In the genomic region with DNA sequence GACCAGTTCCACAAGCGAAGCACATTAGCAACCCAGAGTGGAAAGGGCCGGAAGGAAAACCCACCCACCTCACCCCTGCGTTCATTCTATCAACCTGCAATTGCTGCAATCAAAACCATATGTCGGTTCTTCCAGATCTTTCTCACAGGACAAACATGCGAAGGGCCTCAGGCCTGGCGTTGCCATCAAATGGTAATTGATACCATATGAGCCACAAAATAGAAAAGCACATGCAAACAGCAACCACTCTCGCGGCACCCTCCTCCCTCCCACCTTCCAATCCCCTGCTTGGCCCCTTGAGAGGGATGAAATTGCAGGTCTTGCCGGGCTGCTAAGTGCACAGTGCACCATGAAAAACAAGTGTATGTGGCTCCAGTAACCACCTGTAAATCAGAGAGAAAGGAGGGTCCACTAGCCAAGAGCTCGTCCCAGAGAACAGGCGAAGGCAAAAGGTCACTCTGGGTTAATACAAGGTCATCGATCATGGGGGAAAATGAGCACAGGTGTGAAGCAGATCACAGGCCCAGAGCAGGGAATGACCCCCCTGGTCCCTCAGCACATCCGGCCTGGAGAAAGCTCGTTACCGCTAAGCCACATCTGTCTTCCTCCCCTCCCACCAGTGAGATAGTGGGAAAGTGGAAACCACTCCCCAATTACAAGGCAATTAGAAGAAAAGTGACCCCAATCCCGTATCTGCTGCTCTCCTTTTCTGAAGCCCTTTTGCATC, we compare ENCODE assay signal across 15 cellular contexts.
A peak's percentile ranks its signal among the peaks of the same experiment; 100 is the strongest.
DNase-seq lines count a peak whose midpoint lies in the region; ATAC-seq and TF ChIP-seq lines count a peak whose summit lies in the region.
"Had no signal": no experiment of that assay in that cellular context is flagged by ENCODE, and none has a peak within 500 bp of the region (broad histone marks: within the 10 kb centered on the region; RNA-seq: fewer than 3 reads in every experiment).

No MANE protein-coding gene starts in this region.

- H3K9me3 Mint-ChIP-seq in brain (no peaks in the 10 kb centered on the region), nephron progenitor cell (no peaks in the 10 kb centered on the region)
- H3K9me3 Mint-ChIP-seq: activated T-cell treated with anti-CD3 and anti-CD28 coated beads, Interleukin-2, amount 50 U/mL, for 24 hours; CD4-positive, alpha-beta T cell; T-helper 2 cell treated with Interferon-gamma antibody and Interleukin-4, amounts not matched to agents 5 μg/mL and 100 μg/mL, for 36 hours had no signal

- H3K27me3 Mint-ChIP-seq in brain, result no peaks in the 10 kb centered on the region
- H3K27me3 Mint-ChIP-seq in nephron progenitor cell (ENCODE audit: low read depth, poor library complexity), result no peaks in the 10 kb centered on the region
- H3K27me3 Mint-ChIP-seq: activated T-cell treated with anti-CD3 and anti-CD28 coated beads, Interleukin-2, amount 50 U/mL, for 24 hours; CD4-positive, alpha-beta T cell had no signal

- H3K4me3 ChIP-seq in AG10803 (ENCODE audit: low read length), result peak overlapping the region; percentile 51
- H3K4me3 ChIP-seq: HAP-1 had no signal

- peak; percentile 94 for DNase-seq in AG10803 (ENCODE audit: low read depth)
- peak in 2 of 3 experiments; percentile 93 to 99 for DNase-seq in NCI-H1417 (lab: John Stamatoyannopoulos, UW)
- DNase-seq in nephron progenitor cell, result peak; percentile 47
- no peak for DNase-seq in stimulated activated naive CD8-positive, alpha-beta T cell treated with anti-CD3 and anti-CD28 coated beads, Interleukin-15, Interleukin-2, amounts not matched to agents 100 U/mL and 50 U/mL, for 24 hours
- DNase-seq: activated T-cell treated with anti-CD3 and anti-CD28 coated beads, Interleukin-2, amount 50 U/mL, for 24 hours; CD4-positive, alpha-beta T cell; cortex of kidney; immature natural killer cell; NCI-H446 had no signal

- H3K4me3 Mint-ChIP-seq in brain (peak overlapping the region; percentile 48 to 80 (median 66)), nephron progenitor cell (peak overlapping the region; percentile 58)
- H3K4me3 Mint-ChIP-seq: activated T-cell treated with anti-CD3 and anti-CD28 coated beads, Interleukin-2, amount 50 U/mL, for 24 hours; CD4-positive, alpha-beta T cell; immature natural killer cell; T-helper 2 cell treated with Interferon-gamma antibody and Interleukin-4, amounts not matched to agents 5 μg/mL and 100 μg/mL, for 36 hours had no signal

- H3K36me3 Mint-ChIP-seq in brain (peaks cover 7% of the 10 kb centered on the region), nephron progenitor cell (ENCODE audit: low read depth) (peaks cover 3% of the 10 kb centered on the region)

- H3K4me1 Mint-ChIP-seq in brain, result peaks cover 92% of the 10 kb centered on the region
- H3K4me1 Mint-ChIP-seq in nephron progenitor cell, result peaks cover 84% of the 10 kb centered on the region

- ATAC-seq in stimulated activated naive CD8-positive, alpha-beta T cell treated with anti-CD3 and anti-CD28 coated beads, Interleukin-15, Interleukin-2, amounts not matched to agents 100 U/mL and 50 U/mL, for 24 hours, result no peak
- ATAC-seq in HG02870 (IDR thresholded peaks at IDR 0.05; ENCODE audit: unreplicated experiment) (no peak), HG02571 (IDR thresholded peaks at IDR 0.05; ENCODE audit: unreplicated experiment) (no peak), GM21786 (IDR thresholded peaks at IDR 0.05; ENCODE audit: unreplicated experiment) (no peak)

- TF ChIP-seq CTCF in AG10803 (conservative IDR thresholded peaks at IDR 0.05; ENCODE audit: low read length) (no peak), brain (conservative IDR thresholded peaks at IDR 0.05) (no peak), nephron progenitor cell (IDR thresholded peaks at IDR 0.05) (no peak)

- peak overlapping the region; percentile 21 to 91 (median 77) for H3K27ac Mint-ChIP-seq in brain
- H3K27ac Mint-ChIP-seq in nephron progenitor cell, result peak overlapping the region; percentile 96
- H3K27ac Mint-ChIP-seq: activated T-cell treated with anti-CD3 and anti-CD28 coated beads, Interleukin-2, amount 50 U/mL, for 24 hours; CD4-positive, alpha-beta T cell; immature natural killer cell; T-helper 2 cell treated with Interferon-gamma antibody and Interleukin-4, amounts not matched to agents 5 μg/mL and 100 μg/mL, for 36 hours had no signal
